In the genomic region with DNA sequence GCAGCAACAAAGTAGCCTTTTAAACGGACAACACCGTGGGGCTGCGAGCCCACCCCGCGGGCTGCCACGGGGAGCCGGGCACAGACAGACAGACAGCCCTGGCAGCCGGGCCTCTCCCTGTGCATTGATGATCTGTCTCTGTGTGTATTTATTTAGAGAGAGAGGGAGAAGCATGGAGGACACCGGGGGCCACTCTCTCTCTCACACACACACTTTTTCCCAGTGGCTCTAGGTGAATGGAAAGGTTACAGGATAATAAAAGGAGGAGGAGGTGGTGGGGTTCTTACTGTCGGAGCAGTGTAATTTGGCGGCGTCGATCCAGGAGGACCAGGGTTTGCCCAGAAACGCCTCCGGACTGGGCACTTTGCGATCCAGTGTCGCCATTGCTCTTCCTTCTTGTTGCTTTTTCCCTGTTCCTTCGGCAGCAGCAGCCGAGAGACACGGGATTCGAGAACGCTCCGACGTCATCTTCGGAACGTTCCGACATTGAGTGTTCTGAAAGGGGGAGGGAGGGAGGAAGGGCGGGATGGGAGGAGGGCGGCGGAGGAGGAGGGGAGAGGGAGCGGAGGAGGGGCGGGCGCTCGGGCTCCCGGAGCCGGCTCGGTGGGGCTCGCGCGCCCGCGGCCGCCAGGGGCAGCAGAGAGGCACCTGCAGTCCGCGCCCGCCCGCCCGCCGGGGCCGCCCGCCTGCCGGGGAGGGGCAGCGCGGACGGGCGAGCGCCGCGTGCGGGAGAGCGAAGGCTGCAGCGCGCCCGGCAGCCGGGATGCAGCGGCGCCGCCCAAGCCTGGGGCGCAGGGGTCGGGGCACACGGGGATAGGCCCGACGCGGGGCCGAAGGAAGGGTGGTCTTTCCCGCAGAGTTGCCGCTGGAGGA, we compare ENCODE assay signal across 8 cellular contexts. TPM values are rescaled to one million over a fixed set of nuclear protein-coding genes. Genes with fewer than 3 reads are reported as not detected.
A peak's percentile ranks its signal among the peaks of the same experiment; 100 is the strongest.
DNase-seq lines count a peak whose midpoint lies in the region; ATAC-seq and TF ChIP-seq lines count a peak whose summit lies in the region.

A gene with protein sequence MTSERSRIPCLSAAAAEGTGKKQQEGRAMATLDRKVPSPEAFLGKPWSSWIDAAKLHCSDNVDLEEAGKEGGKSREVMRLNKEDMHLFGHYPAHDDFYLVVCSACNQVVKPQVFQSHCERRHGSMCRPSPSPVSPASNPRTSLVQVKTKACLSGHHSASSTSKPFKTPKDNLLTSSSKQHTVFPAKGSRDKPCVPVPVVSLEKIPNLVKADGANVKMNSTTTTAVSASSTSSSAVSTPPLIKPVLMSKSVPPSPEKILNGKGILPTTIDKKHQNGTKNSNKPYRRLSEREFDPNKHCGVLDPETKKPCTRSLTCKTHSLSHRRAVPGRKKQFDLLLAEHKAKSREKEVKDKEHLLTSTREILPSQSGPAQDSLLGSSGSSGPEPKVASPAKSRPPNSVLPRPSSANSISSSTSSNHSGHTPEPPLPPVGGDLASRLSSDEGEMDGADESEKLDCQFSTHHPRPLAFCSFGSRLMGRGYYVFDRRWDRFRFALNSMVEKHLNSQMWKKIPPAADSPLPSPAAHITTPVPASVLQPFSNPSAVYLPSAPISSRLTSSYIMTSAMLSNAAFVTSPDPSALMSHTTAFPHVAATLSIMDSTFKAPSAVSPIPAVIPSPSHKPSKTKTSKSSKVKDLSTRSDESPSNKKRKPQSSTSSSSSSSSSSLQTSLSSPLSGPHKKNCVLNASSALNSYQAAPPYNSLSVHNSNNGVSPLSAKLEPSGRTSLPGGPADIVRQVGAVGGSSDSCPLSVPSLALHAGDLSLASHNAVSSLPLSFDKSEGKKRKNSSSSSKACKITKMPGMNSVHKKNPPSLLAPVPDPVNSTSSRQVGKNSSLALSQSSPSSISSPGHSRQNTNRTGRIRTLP (minus strand): TSS at position 509 of the 873 bp plus-strand sequence. CDS start 41 bp downstream, at position 468.

- H3K4me3 ChIP-seq in parathyroid adenoma (ENCODE audit: low read depth, low read length) (peak within 1 kb of the TSS; percentile 93), thyroid gland (replicated peaks in 1 of 3) (peak within 1 kb of the TSS; percentile 17 to 70 (median 48))

- intact Hi-C loops in cardiac septum (cut with DNase I) (loop anchor here (5.0 to 10.0 kb wide), 3 partner anchors 102 to 222 kb away; no protein-coding TSS in a partner anchor), thyroid gland (cut with DNase I) (loop anchor here (10.0 kb wide), 1 partner anchor 222 kb away; no protein-coding TSS in a partner anchor)

- DNase-seq in ELF-1 (ENCODE audit: low read depth, low spot score), result peak; percentile 95
- DNase-seq in NCI-H1436 treated with DMSO at 0.1 percent for 48 hours (lab: John Stamatoyannopoulos, UW), result peak; percentile 52
- peak; percentile 97 for DNase-seq in SW480 (ENCODE audit: low spot score)
- peak; percentile 95 for DNase-seq in activated naive CD8-positive, alpha-beta T cell treated with anti-CD3 and anti-CD28 coated beads, Interleukin-2, amount 50 U/mL, for 24 hours
- peak; percentile 96 for DNase-seq in cardiac septum (ENCODE audit: low spot score)
- peak; percentile 96 for DNase-seq in thyroid gland

- H3K36me3 Mint-ChIP-seq in activated naive CD8-positive, alpha-beta T cell treated with anti-CD3 and anti-CD28 coated beads, Interleukin-2, amount 50 U/mL, for 24 hours (ENCODE audit: low read depth), result peaks cover 2% of the 10 kb centered on the region

- peak within 1 kb of the TSS; percentile 91 for H3K4me3 Mint-ChIP-seq in activated naive CD8-positive, alpha-beta T cell treated with anti-CD3 and anti-CD28 coated beads, Interleukin-2, amount 50 U/mL, for 24 hours

- peak in 1 of 2 donors; percentile 89 for TF ChIP-seq POLR2A in thyroid gland (IDR thresholded peaks at IDR 0.05)

- H3K79me2 ChIP-seq in parathyroid adenoma, result peaks cover 7% of the 10 kb centered on the region

- peak; percentile 77 for ATAC-seq in HG02610 (IDR thresholded peaks at IDR 0.05; ENCODE audit: unreplicated experiment)
- peak; percentile 88 for ATAC-seq in activated naive CD8-positive, alpha-beta T cell treated with anti-CD3 and anti-CD28 coated beads, Interleukin-2, amount 50 U/mL, for 24 hours

- H3K9me3 Mint-ChIP-seq in activated naive CD8-positive, alpha-beta T cell treated with anti-CD3 and anti-CD28 coated beads, Interleukin-2, amount 50 U/mL, for 24 hours, result no peaks in the 10 kb centered on the region

- peak within 1 kb of the TSS; percentile 20 for H3K9ac ChIP-seq in parathyroid adenoma

- no peaks in the 10 kb centered on the region for H3K9me3 ChIP-seq in parathyroid adenoma (ENCODE audit: control insufficient read depth, low read length)
- no peaks in the 10 kb centered on the region for H3K9me3 ChIP-seq in thyroid gland

- H3K27me3 ChIP-seq in parathyroid adenoma (ENCODE audit: control insufficient read depth, insufficient read depth, low read length) (no peaks in the 10 kb centered on the region), thyroid gland (no peaks in the 10 kb centered on the region)

- peak within 1 kb of the TSS; percentile 91 for H3K4me2 ChIP-seq in parathyroid adenoma (ENCODE audit: low read length)

- peak within 1 kb of the TSS; percentile 80 for H3K27ac Mint-ChIP-seq in activated naive CD8-positive, alpha-beta T cell treated with anti-CD3 and anti-CD28 coated beads, Interleukin-2, amount 50 U/mL, for 24 hours

- H3K27ac ChIP-seq in parathyroid adenoma (peak within 1 kb of the TSS; percentile 78), thyroid gland (peak within 1 kb of the TSS; percentile 83 to 92 (median 87))

- TF ChIP-seq CTCF in parathyroid adenoma (IDR thresholded peaks at IDR 0.05), result no peak
- TF ChIP-seq CTCF in thyroid gland (IDR thresholded peaks at IDR 0.05), result peak in 3 of 6 experiments; percentile 89 to 98 (median 92)

- 0 to 1% methylated on average over 18 to 20 of the region's 77 CpGs for WGBS in thyroid gland, 2 donors

- H3K4me1 ChIP-seq in parathyroid adenoma, result no peaks in the 10 kb centered on the region
- peaks cover 23 to 27% of the 10 kb centered on the region in 2 donors for H3K4me1 ChIP-seq in thyroid gland

- H3K4me1 Mint-ChIP-seq in activated naive CD8-positive, alpha-beta T cell treated with anti-CD3 and anti-CD28 coated beads, Interleukin-2, amount 50 U/mL, for 24 hours, result peaks cover 53% of the 10 kb centered on the region

- H3K27me3 Mint-ChIP-seq in activated naive CD8-positive, alpha-beta T cell treated with anti-CD3 and anti-CD28 coated beads, Interleukin-2, amount 50 U/mL, for 24 hours, result peaks cover 14% of the 10 kb centered on the region

- H2AFZ ChIP-seq in parathyroid adenoma, result peak within 1 kb of the TSS; percentile 97

- no peaks in the 10 kb centered on the region for H3K36me3 ChIP-seq in parathyroid adenoma (ENCODE audit: control insufficient read depth, insufficient read depth, low read length)
- no peaks in the 10 kb centered on the region for H3K36me3 ChIP-seq in thyroid gland

RNA-seq across cellular contexts. Expression of the gene that starts here (rescaled TPM):
- total RNA-seq in cardiac septum (5.5 TPM), thyroid gland (10 to 100 TPM; 21.8 to 24.4 (median 22.8) TPM)

Comparison
In these comparisons a context has a peak if more than half of its experiments do, and no peak if none do; other contexts are left out.
1. Peak in every context shown above with its lines: DNase-seq, ATAC-seq, H3K4me3 ChIP-seq and H3K27ac ChIP-seq.